ENCODE assay signal across 11 cellular contexts in the genomic region with DNA sequence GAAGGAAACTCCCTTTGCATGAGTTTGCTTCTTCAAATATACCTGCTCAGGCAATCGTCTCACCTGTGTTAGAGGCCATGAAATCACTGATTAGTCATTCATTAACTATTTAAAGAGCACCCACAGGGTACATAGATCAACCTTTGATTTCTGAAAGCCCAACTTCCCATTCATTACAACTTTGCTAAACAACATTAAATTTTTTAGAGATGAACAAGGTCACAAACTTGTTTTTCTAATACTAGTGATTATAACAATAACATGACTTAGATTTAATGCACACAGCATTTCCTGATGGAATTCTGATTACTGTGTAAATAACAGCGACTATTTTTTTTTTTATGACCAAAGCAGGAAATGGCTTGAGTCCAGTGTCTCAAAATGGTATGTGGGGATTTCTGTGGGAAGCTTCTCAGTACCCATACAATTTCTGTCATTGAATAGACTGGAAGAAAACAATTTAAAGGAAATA. TPM values are rescaled to one million over a fixed set of nuclear protein-coding genes. Genes with fewer than 3 reads are reported as not detected.
A peak's percentile ranks its signal among the peaks of the same experiment; 100 is the strongest.
DNase-seq lines count a peak whose midpoint lies in the region; ATAC-seq and TF ChIP-seq lines count a peak whose summit lies in the region.
"Had no signal": no experiment of that assay in that cellular context is flagged by ENCODE, and none has a peak within 500 bp of the region (broad histone marks: within the 10 kb centered on the region; RNA-seq: fewer than 3 reads in every experiment).

No MANE protein-coding gene starts in this region.

- H3K4me1 ChIP-seq in heart right ventricle = peaks cover 0 to 38% (median 7%) of the 10 kb centered on the region in 9 donors
- H3K4me1 ChIP-seq in mammary epithelial cell (ENCODE audit: insufficient read depth, low read length) = peaks cover 34% of the 10 kb centered on the region
- H3K4me1 ChIP-seq in liver (ENCODE audit: control insufficient read depth in 4 of 4, insufficient read depth in 4 of 4, low read length in 3 of 4) = peaks cover 0 to 14% (median 10%) of the 10 kb centered on the region in 4 donors
- H3K4me1 ChIP-seq in vagina = peaks cover 6% of the 10 kb centered on the region

- 28 to 44% methylated on average over 2 of the region's 2 CpGs for WGBS in heart right ventricle, 2 donors
- WGBS in mammary epithelial cell (ENCODE audit: low coverage, missing lambda C conversion rate) = 0% methylated on average over 2 of the region's 2 CpGs
- 8% methylated on average over 2 of the region's 2 CpGs for WGBS in liver

- no peak overlapping the region for H3K4me3 Mint-ChIP-seq in WTC11

- POLR2A ChIA-PET in WTC11 (lab: Charles Lee) = no interaction called here

- ATAC-seq in heart right ventricle (peak in 2 of 8 donors; percentile 21 to 52), WTC11 (no peak), HG03139 (IDR thresholded peaks at IDR 0.05; ENCODE audit: unreplicated experiment) (no peak)

- H3K27ac ChIP-seq in heart right ventricle (peak overlapping the region in 8 of 10 donors; percentile 11 to 62 (median 44)), mammary epithelial cell (ENCODE audit: insufficient read depth, low read depth, low read length) (peak overlapping the region; percentile 93), liver (ENCODE audit: low read depth in 1 of 2, low read length in 2 of 2) (peak overlapping the region; percentile 61 to 66), vagina (peak overlapping the region; percentile 2)

- H3K4me3 ChIP-seq in heart right ventricle = no peak overlapping the region
- peak overlapping the region in 1 of 3 experiments; percentile 14 for H3K4me3 ChIP-seq in mammary epithelial cell (replicated peaks in 1 of 3; ENCODE audit: insufficient read depth in 1 of 3, low read depth in 2 of 3, low read length in 3 of 3)
- H3K4me3 ChIP-seq in liver (ENCODE audit: low read depth in 1 of 3, low read length in 3 of 3) = no peak overlapping the region
- H3K4me3 ChIP-seq in vagina = no peak overlapping the region

- no peaks in the 10 kb centered on the region for H3K4me1 Mint-ChIP-seq in WTC11

- H3K27ac Mint-ChIP-seq in WTC11 = no peak overlapping the region

- DNase-seq in heart right ventricle (no peak), cardiac septum (ENCODE audit: low spot score) (no peak), mammary epithelial cell (peak; percentile 92), vagina (ENCODE audit: extremely low spot score in 2 of 2) (no peak), WTC11 (ENCODE audit: low spot score) (no peak), SHP77 treated with DMSO at 0.1 percent for 48 hours (lab: John Stamatoyannopoulos, UW) (no peak)
- DNase-seq: caudate nucleus, GF-D8, mesendoderm had no signal

- TF ChIP-seq CTCF in heart right ventricle (IDR thresholded peaks at IDR 0.05) = no peak
- no peak for TF ChIP-seq CTCF in mammary epithelial cell (conservative IDR thresholded peaks at IDR 0.05 in 1 of 2, IDR thresholded peaks at IDR 0.05 in 1 of 2; ENCODE audit: extremely low read depth in 1 of 2, insufficient read depth in 1 of 2, low read depth in 1 of 2, low read length in 2 of 2)
- no peak for TF ChIP-seq CTCF in liver (IDR thresholded peaks at IDR 0.05; ENCODE audit: low read depth, low read length, missing input control)
- TF ChIP-seq CTCF in vagina (IDR thresholded peaks at IDR 0.05) = no peak
- no peak for TF ChIP-seq CTCF in WTC11 (IDR thresholded peaks at IDR 0.05)

- no peaks in the 10 kb centered on the region for H3K79me2 ChIP-seq in mammary epithelial cell (ENCODE audit: insufficient read depth, low read length)

- no peaks in the 10 kb centered on the region for H3K36me3 ChIP-seq in heart right ventricle
- H3K36me3 ChIP-seq in mammary epithelial cell (ENCODE audit: insufficient read depth, low read length) = no peaks in the 10 kb centered on the region
- no peaks in the 10 kb centered on the region for H3K36me3 ChIP-seq in liver (ENCODE audit: control insufficient read depth in 4 of 4, insufficient read depth in 3 of 4, low read depth in 1 of 4, low read length in 3 of 4)
- no peaks in the 10 kb centered on the region for H3K36me3 ChIP-seq in vagina

- peak in 1 of 2 donors; percentile 4 for TF ChIP-seq RAD21 in liver (IDR thresholded peaks at IDR 0.05)

- intact Hi-C loops in heart right ventricle (cut with DNase I) = loop anchor here in 1 of 10 donors (10.0 kb wide), 1 partner anchor 146 kb away; a partner anchor contains a TSS
- intact Hi-C loops in cardiac septum (cut with DNase I) = no loop called here
- intact Hi-C loops in mammary epithelial cell (cut with micrococcal nuclease) = no loop called here
- intact Hi-C loops in vagina (cut with DNase I) = no loop called here

- no peaks in the 10 kb centered on the region; the same call in 1 of the 2 replicates for H3K27me3 Mint-ChIP-seq in WTC11 (ENCODE audit: low read depth)

- H3K9me3 Mint-ChIP-seq in WTC11 = no peaks in the 10 kb centered on the region

- H3K27me3 ChIP-seq in heart right ventricle (no peaks in the 10 kb centered on the region), mammary epithelial cell (ENCODE audit: insufficient read depth, low read length) (no peaks in the 10 kb centered on the region), liver (ENCODE audit: control insufficient read depth in 4 of 4, insufficient read depth in 4 of 4, low read length in 3 of 4) (no peaks in the 10 kb centered on the region), vagina (no peaks in the 10 kb centered on the region)

- dilution Hi-C loops in mammary epithelial cell (cut with HindIII; ENCODE audit: low sequenced_read_pairs) = no loop called here

- TF ChIP-seq POLR2A in vagina (IDR thresholded peaks at IDR 0.05) = no peak

- BruUV-seq in mammary epithelial cell (replicated peaks; lab: Mats Ljungman, UMichigan) = no TSS peak

- H3K9me3 ChIP-seq in heart right ventricle (no peaks in the 10 kb centered on the region), mammary epithelial cell (replicated peaks; ENCODE audit: insufficient read depth, low read length) (no peaks in the 10 kb centered on the region), liver (ENCODE audit: control insufficient read depth in 4 of 4, low read length in 3 of 4) (no peaks in the 10 kb centered on the region), vagina (no peaks in the 10 kb centered on the region)

- CTCF ChIA-PET in mammary epithelial cell (lab: Charles Lee; ENCODE audit: low non-redundant PET) (no interaction called here), WTC11 (lab: Charles Lee) (no interaction called here)

- peak overlapping the region; percentile 54 for H3K9ac ChIP-seq in mammary epithelial cell (ENCODE audit: insufficient read depth, low read length)
- peak overlapping the region in 1 of 2 donors; percentile 51 for H3K9ac ChIP-seq in liver (ENCODE audit: low read depth in 1 of 2, low read length in 2 of 2)

- no peaks in the 10 kb centered on the region for H4K20me1 ChIP-seq in mammary epithelial cell (ENCODE audit: insufficient read depth, low read length)

- H3K36me3 Mint-ChIP-seq in WTC11 = no peaks in the 10 kb centered on the region

- in situ Hi-C loops in mammary epithelial cell (cut with MboI; ENCODE audit: low sequenced_read_pairs in 2 of 2) = no loop called here

- H2AFZ ChIP-seq in mammary epithelial cell (ENCODE audit: low read depth, low read length) = no peak overlapping the region

- H3K4me2 ChIP-seq in mammary epithelial cell (ENCODE audit: insufficient read depth, low read depth, low read length) = peak overlapping the region; percentile 55

TF ChIP-seq in liver, 16 proteins besides CTCF, POLR2A, EP300 and RAD21 (continues in another document):
- TF ChIP-seq SP1 (IDR thresholded peaks at IDR 0.05) (peak; percentile 78), EGR1 (IDR thresholded peaks at IDR 0.05; ENCODE audit: low read depth in 2 of 2) (peak in 1 of 2 donors; percentile 36), YY1 (IDR thresholded peaks at IDR 0.05) (peak; percentile 86), FOXA1 (IDR thresholded peaks at IDR 0.05) (peak; percentile 21), HNF4G (IDR thresholded peaks at IDR 0.05) (peak; percentile 7), HNF4A (conservative IDR thresholded peaks at IDR 0.05) (peak; percentile 73 to 77), FOXA2 (IDR thresholded peaks at IDR 0.05) (peak; percentile 67)

TF ChIP-seq in WTC11, 78 proteins besides CTCF, POLR2A, EP300 and RAD21 (continues in another document):
- TF ChIP-seq, protein P1, sequence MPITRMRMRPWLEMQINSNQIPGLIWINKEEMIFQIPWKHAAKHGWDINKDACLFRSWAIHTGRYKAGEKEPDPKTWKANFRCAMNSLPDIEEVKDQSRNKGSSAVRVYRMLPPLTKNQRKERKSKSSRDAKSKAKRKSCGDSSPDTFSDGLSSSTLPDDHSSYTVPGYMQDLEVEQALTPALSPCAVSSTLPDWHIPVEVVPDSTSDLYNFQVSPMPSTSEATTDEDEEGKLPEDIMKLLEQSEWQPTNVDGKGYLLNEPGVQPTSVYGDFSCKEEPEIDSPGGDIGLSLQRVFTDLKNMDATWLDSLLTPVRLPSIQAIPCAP (CRISPR knock-in tag; IDR thresholded peaks at IDR 0.05) = no peak

RNA-seq across cellular contexts. Expression of a gene that starts 5.4 kb away (rescaled TPM):
- total RNA-seq in heart right ventricle = 10 to 100 TPM; 12.7 to 54.0 (median 16.3) TPM
- 10 to 100 TPM in 1 of 2 donors, 1 to 10 TPM in 1; 9.2 to 11.9 TPM for polyA plus RNA-seq in heart right ventricle
- total RNA-seq in cardiac septum = 17.1 TPM
- 100 to 1,000 TPM in 1 of 2 donors, 10 to 100 TPM in 1; 67.5 to 160 TPM for total RNA-seq in mammary epithelial cell
- polyA plus RNA-seq in mammary epithelial cell = 77.2 TPM
- 67.3 TPM for polyA minus RNA-seq in mammary epithelial cell
- 10 to 100 TPM; 22.2 to 42.3 TPM for total RNA-seq in liver
- 10 to 100 TPM; 16.5 to 17.8 TPM for polyA plus RNA-seq in liver
- total RNA-seq in vagina = 50.6 TPM
- total RNA-seq in WTC11 (2021) = 44.6 to 58.8 TPM (median 57.8 TPM) in 3 replicates

RNA-seq across cellular contexts. Expression of a gene that starts 6.3 kb away (rescaled TPM):
- total RNA-seq in heart right ventricle (10 to 100 TPM; 78.5 to 94.0 (median 85.4) TPM), cardiac septum (91.9 TPM), mammary epithelial cell (10 to 100 TPM; 57.0 to 83.3 TPM), liver (10 to 100 TPM; 72.3 to 98.9 TPM), vagina (49.6 TPM), WTC11 (2021) (74.7 to 96.4 TPM (median 89.1 TPM) in 3 replicates)
- polyA plus RNA-seq in heart right ventricle (10 to 100 TPM; 92.4 to 99.4 TPM), mammary epithelial cell (43.7 TPM), liver (10 to 100 TPM; 43.2 to 66.2 TPM)
- 42.0 TPM for polyA minus RNA-seq in mammary epithelial cell

RNA-seq across cellular contexts. Expression of a gene that starts 29.2 kb away (rescaled TPM):
- total RNA-seq in heart right ventricle (10 to 100 TPM; 12.9 to 15.8 (median 14.2) TPM), cardiac septum (12.2 TPM), mammary epithelial cell (10 to 100 TPM; 14.0 to 23.2 TPM), liver (10 to 100 TPM; 18.7 to 21.2 TPM), vagina (11.5 TPM), WTC11 (2021) (21.1 to 22.8 TPM (median 21.4 TPM) in 3 replicates)
- polyA plus RNA-seq in heart right ventricle (1 to 10 TPM; 3.4 to 6.6 TPM), mammary epithelial cell (5.5 TPM), liver (10 to 100 TPM in 1 of 2 donors, 1 to 10 TPM in 1; 5.9 to 15.8 TPM)
- polyA minus RNA-seq in mammary epithelial cell = 5.0 TPM

Comparison
In these comparisons a context has a peak if more than half of its experiments do, and no peak if none do; other contexts are left out.
1. H3K27ac ChIP-seq: peak in every context shown above with its lines; median percentile 93 in mammary epithelial cell; 64 in liver; 44 in heart right ventricle; 2 in vagina.